Comparison of ENCODE assay signal across 22 cellular contexts in genomic region chr12:79661629-79662028, GRCh38. TPM values are rescaled to one million over a fixed set of nuclear protein-coding genes. Genes with fewer than 3 reads are reported as not detected.
DNase-seq lines count a peak whose midpoint lies in the region; TF ChIP-seq lines count a peak whose summit lies in the region.
"Had no signal": no experiment of that assay in that cellular context is flagged by ENCODE, and none has a peak within 500 bp of the region (broad histone marks: within the 10 kb centered on the region; RNA-seq: fewer than 3 reads in every experiment).

No MANE protein-coding gene starts in this region.

- H3K4me3 ChIP-seq in foreskin fibroblast (ENCODE audit: low read depth in 1 of 2, low read length in 2 of 2) = no peak overlapping the region
- H3K4me3 ChIP-seq: ascending aorta, lower lobe of right lung, mucosa of descending colon, pancreas had no signal

- DNase-seq in EL = peak; percentile 31
- peak; percentile 24 for DNase-seq in HT1080 (ENCODE audit: low read depth)
- peak; percentile 6 for DNase-seq in RPMI7951 (ENCODE audit: low read depth)
- DNase-seq in foreskin fibroblast = peak; percentile 28 to 51
- DNase-seq in H4 (ENCODE audit: low spot score) = no peak
- DNase-seq in mucosa of gallbladder (ENCODE audit: low spot score) = no peak
- no peak for DNase-seq in NCI-H2029 (lab: John Stamatoyannopoulos, UW)
- no peak for DNase-seq in SHP77 treated with DMSO at 0.1 percent for 48 hours (lab: John Stamatoyannopoulos, UW)
- DNase-seq: activated CD4-positive, alpha-beta T cell treated with anti-CD3 and anti-CD28 coated beads for 36 hours; activated CD8-positive, alpha-beta T cell treated with anti-CD3 and anti-CD28 coated beads, Interleukin-2, amount 10 ng/mL, durations not matched to agents 7 days and 5 days; activated effector memory CD4-positive, alpha-beta T cell treated with Interleukin-2 at 50 U/mL for 16 hours; activated T-cell treated with anti-CD3 and anti-CD28 coated beads for 4 hours; BE2C; CD8-positive, alpha-beta memory T cell; lower lobe of right lung; mucosa of descending colon; NCI-H187; NCI-H748 treated with DMSO at 0.1 percent for 48 hours; pancreas; retina; trophoblast cell had no signal

- no peak for TF ChIP-seq CTCF in foreskin fibroblast (IDR thresholded peaks at IDR 0.05; ENCODE audit: low read depth, low read length)

RNA-seq across cellular contexts. Expression of gene PAWR, which starts 29.1 kb away (rescaled TPM):
- total RNA-seq in HT1080 (2014; rRNA removed; shearing (Covaris generic)) = 153 and 223 TPM in 2 replicates
- 31.6 and 40.6 TPM in 2 replicates for polyA plus RNA-seq in HT1080 (2015; cell fraction: cytosol; rRNA removed)
- 60.1 and 71.0 TPM in 2 replicates for polyA plus RNA-seq in HT1080 (2015; cell fraction: nucleus; rRNA removed)
- total RNA-seq in RPMI7951 (2014; rRNA removed; shearing (Covaris generic)) = 10.8 and 11.8 TPM in 2 replicates
- total RNA-seq in H4 (2014; rRNA removed; shearing (Covaris generic)) = 18.6 and 25.5 TPM in 2 replicates
- total RNA-seq in mucosa of gallbladder = 123 TPM

Comparison
In these comparisons a context has a peak if more than half of its experiments do, and no peak if none do; other contexts are left out.
1. DNase-seq: peak in EL (single experiment), HT1080 (single experiment), RPMI7951 (single experiment) and foreskin fibroblast (2 of 2); none in H4 (single experiment), mucosa of gallbladder (single experiment), NCI-H2029 (single experiment) and SHP77 treated with DMSO at 0.1 percent for 48 hours (single experiment).